1 cellular context compared by ENCODE assay signal in the genomic region with DNA sequence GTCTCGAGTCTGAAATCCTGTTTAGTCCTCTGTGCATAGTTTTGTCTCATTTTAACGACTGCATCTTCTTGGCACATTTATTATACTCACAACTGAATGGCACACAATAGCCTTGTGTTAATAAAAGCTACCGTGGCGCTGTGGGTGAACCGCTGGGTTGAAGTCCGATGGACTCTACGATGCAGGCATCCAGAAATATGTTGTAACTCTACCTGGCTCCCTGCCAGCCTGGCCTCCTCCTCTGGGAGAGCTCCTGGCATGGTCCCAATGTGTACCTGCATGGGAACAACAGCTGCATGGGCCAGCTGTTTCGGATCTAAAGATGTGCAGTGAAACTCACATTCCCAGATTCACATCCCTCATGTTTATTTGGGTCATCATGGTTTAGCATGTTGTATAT.
A peak's percentile ranks its signal among the peaks of the same experiment; 100 is the strongest.
TF ChIP-seq lines count a peak whose summit lies in the region.

No MANE protein-coding gene starts in this region.

TF ChIP-seq in HepG2, 621 proteins besides CTCF, POLR2A, EP300 and RAD21 (continued from another document and continues in another):
- TF ChIP-seq, protein P1, sequence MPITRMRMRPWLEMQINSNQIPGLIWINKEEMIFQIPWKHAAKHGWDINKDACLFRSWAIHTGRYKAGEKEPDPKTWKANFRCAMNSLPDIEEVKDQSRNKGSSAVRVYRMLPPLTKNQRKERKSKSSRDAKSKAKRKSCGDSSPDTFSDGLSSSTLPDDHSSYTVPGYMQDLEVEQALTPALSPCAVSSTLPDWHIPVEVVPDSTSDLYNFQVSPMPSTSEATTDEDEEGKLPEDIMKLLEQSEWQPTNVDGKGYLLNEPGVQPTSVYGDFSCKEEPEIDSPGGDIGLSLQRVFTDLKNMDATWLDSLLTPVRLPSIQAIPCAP (CRISPR knock-in tag; IDR thresholded peaks at IDR 0.05; ENCODE audit: low read depth) = no peak
- TF ChIP-seq, protein P2, sequence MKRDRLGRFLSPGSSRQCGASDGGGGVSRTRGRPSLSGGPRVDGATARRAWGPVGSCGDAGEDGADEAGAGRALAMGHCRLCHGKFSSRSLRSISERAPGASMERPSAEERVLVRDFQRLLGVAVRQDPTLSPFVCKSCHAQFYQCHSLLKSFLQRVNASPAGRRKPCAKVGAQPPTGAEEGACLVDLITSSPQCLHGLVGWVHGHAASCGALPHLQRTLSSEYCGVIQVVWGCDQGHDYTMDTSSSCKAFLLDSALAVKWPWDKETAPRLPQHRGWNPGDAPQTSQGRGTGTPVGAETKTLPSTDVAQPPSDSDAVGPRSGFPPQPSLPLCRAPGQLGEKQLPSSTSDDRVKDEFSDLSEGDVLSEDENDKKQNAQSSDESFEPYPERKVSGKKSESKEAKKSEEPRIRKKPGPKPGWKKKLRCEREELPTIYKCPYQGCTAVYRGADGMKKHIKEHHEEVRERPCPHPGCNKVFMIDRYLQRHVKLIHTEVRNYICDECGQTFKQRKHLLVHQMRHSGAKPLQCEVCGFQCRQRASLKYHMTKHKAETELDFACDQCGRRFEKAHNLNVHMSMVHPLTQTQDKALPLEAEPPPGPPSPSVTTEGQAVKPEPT (CRISPR knock-in tag; IDR thresholded peaks at IDR 0.05; ENCODE audit: low read depth) = no peak
- TF ChIP-seq ZNF615 (CRISPR knock-in tag; IDR thresholded peaks at IDR 0.05; ENCODE audit: borderline replicate concordance) = no peak
- no peak for TF ChIP-seq SMC3 (IDR thresholded peaks at IDR 0.05; ENCODE audit: low read length)
- TF ChIP-seq, protein P3, sequence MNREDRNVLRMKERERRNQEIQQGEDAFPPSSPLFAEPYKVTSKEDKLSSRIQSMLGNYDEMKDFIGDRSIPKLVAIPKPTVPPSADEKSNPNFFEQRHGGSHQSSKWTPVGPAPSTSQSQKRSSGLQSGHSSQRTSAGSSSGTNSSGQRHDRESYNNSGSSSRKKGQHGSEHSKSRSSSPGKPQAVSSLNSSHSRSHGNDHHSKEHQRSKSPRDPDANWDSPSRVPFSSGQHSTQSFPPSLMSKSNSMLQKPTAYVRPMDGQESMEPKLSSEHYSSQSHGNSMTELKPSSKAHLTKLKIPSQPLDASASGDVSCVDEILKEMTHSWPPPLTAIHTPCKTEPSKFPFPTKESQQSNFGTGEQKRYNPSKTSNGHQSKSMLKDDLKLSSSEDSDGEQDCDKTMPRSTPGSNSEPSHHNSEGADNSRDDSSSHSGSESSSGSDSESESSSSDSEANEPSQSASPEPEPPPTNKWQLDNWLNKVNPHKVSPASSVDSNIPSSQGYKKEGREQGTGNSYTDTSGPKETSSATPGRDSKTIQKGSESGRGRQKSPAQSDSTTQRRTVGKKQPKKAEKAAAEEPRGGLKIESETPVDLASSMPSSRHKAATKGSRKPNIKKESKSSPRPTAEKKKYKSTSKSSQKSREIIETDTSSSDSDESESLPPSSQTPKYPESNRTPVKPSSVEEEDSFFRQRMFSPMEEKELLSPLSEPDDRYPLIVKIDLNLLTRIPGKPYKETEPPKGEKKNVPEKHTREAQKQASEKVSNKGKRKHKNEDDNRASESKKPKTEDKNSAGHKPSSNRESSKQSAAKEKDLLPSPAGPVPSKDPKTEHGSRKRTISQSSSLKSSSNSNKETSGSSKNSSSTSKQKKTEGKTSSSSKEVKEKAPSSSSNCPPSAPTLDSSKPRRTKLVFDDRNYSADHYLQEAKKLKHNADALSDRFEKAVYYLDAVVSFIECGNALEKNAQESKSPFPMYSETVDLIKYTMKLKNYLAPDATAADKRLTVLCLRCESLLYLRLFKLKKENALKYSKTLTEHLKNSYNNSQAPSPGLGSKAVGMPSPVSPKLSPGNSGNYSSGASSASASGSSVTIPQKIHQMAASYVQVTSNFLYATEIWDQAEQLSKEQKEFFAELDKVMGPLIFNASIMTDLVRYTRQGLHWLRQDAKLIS (CRISPR knock-in tag; IDR thresholded peaks at IDR 0.05) = no peak
- TF ChIP-seq, protein P4, sequence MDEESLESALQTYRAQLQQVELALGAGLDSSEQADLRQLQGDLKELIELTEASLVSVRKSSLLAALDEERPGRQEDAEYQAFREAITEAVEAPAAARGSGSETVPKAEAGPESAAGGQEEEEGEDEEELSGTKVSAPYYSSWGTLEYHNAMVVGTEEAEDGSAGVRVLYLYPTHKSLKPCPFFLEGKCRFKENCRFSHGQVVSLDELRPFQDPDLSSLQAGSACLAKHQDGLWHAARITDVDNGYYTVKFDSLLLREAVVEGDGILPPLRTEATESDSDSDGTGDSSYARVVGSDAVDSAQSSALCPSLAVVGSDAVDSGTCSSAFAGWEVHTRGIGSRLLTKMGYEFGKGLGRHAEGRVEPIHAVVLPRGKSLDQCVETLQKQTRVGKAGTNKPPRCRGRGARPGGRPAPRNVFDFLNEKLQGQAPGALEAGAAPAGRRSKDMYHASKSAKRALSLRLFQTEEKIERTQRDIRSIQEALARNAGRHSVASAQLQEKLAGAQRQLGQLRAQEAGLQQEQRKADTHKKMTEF (CRISPR knock-in tag; IDR thresholded peaks at IDR 0.05) = peak; percentile 46; the same call in 1 of the 2 replicates
- TF ChIP-seq DPF2 (CRISPR knock-in tag; IDR thresholded peaks at IDR 0.05; ENCODE audit: borderline replicate concordance, low read depth) = peak; percentile 37; the same call in 1 of the 2 replicates
- peak; percentile 55; the same call in 1 of the 2 replicates for TF ChIP-seq HOXA3 (CRISPR knock-in tag; IDR thresholded peaks at IDR 0.05)
- TF ChIP-seq, protein P5, sequence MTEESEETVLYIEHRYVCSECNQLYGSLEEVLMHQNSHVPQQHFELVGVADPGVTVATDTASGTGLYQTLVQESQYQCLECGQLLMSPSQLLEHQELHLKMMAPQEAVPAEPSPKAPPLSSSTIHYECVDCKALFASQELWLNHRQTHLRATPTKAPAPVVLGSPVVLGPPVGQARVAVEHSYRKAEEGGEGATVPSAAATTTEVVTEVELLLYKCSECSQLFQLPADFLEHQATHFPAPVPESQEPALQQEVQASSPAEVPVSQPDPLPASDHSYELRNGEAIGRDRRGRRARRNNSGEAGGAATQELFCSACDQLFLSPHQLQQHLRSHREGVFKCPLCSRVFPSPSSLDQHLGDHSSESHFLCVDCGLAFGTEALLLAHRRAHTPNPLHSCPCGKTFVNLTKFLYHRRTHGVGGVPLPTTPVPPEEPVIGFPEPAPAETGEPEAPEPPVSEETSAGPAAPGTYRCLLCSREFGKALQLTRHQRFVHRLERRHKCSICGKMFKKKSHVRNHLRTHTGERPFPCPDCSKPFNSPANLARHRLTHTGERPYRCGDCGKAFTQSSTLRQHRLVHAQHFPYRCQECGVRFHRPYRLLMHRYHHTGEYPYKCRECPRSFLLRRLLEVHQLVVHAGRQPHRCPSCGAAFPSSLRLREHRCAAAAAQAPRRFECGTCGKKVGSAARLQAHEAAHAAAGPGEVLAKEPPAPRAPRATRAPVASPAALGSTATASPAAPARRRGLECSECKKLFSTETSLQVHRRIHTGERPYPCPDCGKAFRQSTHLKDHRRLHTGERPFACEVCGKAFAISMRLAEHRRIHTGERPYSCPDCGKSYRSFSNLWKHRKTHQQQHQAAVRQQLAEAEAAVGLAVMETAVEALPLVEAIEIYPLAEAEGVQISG (CRISPR knock-in tag; IDR thresholded peaks at IDR 0.05) = peak; percentile 57
- TF ChIP-seq RCOR2 (CRISPR knock-in tag; IDR thresholded peaks at IDR 0.05) = 0 out of 2 replicates have a peak, but pooled peaks have one; percentile 41
- TF ChIP-seq ZFP82 (CRISPR knock-in tag; IDR thresholded peaks at IDR 0.05; ENCODE audit: borderline replicate concordance) = no peak
- TF ChIP-seq, protein P6, sequence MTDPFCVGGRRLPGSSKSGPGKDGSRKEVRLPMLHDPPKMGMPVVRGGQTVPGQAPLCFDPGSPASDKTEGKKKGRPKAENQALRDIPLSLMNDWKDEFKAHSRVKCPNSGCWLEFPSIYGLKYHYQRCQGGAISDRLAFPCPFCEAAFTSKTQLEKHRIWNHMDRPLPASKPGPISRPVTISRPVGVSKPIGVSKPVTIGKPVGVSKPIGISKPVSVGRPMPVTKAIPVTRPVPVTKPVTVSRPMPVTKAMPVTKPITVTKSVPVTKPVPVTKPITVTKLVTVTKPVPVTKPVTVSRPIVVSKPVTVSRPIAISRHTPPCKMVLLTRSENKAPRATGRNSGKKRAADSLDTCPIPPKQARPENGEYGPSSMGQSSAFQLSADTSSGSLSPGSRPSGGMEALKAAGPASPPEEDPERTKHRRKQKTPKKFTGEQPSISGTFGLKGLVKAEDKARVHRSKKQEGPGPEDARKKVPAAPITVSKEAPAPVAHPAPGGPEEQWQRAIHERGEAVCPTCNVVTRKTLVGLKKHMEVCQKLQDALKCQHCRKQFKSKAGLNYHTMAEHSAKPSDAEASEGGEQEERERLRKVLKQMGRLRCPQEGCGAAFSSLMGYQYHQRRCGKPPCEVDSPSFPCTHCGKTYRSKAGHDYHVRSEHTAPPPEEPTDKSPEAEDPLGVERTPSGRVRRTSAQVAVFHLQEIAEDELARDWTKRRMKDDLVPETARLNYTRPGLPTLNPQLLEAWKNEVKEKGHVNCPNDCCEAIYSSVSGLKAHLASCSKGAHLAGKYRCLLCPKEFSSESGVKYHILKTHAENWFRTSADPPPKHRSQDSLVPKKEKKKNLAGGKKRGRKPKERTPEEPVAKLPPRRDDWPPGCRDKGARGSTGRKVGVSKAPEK (CRISPR knock-in tag; IDR thresholded peaks at IDR 0.05; ENCODE audit: borderline replicate concordance) = no peak
- TF ChIP-seq, protein P7, sequence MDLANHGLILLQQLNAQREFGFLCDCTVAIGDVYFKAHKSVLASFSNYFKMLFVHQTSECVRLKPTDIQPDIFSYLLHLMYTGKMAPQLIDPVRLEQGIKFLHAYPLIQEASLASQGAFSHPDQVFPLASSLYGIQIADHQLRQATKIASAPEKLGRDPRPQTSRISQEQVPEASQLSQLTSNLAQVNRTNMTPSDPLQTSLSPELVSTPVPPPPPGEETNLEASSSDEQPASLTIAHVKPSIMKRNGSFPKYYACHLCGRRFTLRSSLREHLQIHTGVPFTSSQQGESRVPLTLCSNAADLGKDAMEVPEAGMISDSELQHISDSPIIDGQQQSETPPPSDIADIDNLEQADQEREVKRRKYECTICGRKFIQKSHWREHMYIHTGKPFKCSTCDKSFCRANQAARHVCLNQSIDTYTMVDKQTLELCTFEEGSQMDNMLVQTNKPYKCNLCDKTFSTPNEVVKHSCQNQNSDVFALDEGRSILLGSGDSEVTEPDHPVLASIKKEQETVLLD (CRISPR knock-in tag; IDR thresholded peaks at IDR 0.05; ENCODE audit: low read depth) = no peak
- TF ChIP-seq RAD51 (IDR thresholded peaks at IDR 0.05; ENCODE audit: borderline replicate concordance) = no peak
- TF ChIP-seq SMAD3 (CRISPR knock-in tag; IDR thresholded peaks at IDR 0.05) = no peak
- TF ChIP-seq ZNF781 (CRISPR knock-in tag; IDR thresholded peaks at IDR 0.05; ENCODE audit: borderline replicate concordance, not compliant biosample characterization) = no peak
- TF ChIP-seq ONECUT2 (CRISPR knock-in tag; IDR thresholded peaks at IDR 0.05) = no peak
- TF ChIP-seq, protein P8, sequence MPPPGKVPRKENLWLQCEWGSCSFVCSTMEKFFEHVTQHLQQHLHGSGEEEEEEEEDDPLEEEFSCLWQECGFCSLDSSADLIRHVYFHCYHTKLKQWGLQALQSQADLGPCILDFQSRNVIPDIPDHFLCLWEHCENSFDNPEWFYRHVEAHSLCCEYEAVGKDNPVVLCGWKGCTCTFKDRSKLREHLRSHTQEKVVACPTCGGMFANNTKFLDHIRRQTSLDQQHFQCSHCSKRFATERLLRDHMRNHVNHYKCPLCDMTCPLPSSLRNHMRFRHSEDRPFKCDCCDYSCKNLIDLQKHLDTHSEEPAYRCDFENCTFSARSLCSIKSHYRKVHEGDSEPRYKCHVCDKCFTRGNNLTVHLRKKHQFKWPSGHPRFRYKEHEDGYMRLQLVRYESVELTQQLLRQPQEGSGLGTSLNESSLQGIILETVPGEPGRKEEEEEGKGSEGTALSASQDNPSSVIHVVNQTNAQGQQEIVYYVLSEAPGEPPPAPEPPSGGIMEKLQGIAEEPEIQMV (CRISPR knock-in tag; IDR thresholded peaks at IDR 0.05; ENCODE audit: low read depth) = no peak
- TF ChIP-seq RXRA (CRISPR knock-in tag; IDR thresholded peaks at IDR 0.05) = peak; percentile 69; the same call in 1 of the 2 replicates
- TF ChIP-seq RXRB (CRISPR knock-in tag; IDR thresholded peaks at IDR 0.05; ENCODE audit: borderline replicate concordance) = peak; percentile 45; the same call in 1 of the 2 replicates
- TF ChIP-seq, protein P9, sequence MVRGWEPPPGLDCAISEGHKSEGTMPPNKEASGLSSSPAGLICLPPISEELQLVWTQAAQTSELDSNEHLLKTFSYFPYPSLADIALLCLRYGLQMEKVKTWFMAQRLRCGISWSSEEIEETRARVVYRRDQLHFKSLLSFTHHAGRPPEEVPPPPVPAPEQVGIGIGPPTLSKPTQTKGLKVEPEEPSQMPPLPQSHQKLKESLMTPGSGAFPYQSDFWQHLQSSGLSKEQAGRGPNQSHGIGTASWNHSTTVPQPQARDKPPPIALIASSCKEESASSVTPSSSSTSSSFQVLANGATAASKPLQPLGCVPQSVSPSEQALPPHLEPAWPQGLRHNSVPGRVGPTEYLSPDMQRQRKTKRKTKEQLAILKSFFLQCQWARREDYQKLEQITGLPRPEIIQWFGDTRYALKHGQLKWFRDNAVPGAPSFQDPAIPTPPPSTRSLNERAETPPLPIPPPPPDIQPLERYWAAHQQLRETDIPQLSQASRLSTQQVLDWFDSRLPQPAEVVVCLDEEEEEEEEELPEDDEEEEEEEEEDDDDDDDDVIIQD (CRISPR knock-in tag; IDR thresholded peaks at IDR 0.05; ENCODE audit: low read depth) = no peak
- no peak for TF ChIP-seq ZNF235 (CRISPR knock-in tag; IDR thresholded peaks at IDR 0.05; ENCODE audit: borderline replicate concordance)
- TF ChIP-seq, protein P10, sequence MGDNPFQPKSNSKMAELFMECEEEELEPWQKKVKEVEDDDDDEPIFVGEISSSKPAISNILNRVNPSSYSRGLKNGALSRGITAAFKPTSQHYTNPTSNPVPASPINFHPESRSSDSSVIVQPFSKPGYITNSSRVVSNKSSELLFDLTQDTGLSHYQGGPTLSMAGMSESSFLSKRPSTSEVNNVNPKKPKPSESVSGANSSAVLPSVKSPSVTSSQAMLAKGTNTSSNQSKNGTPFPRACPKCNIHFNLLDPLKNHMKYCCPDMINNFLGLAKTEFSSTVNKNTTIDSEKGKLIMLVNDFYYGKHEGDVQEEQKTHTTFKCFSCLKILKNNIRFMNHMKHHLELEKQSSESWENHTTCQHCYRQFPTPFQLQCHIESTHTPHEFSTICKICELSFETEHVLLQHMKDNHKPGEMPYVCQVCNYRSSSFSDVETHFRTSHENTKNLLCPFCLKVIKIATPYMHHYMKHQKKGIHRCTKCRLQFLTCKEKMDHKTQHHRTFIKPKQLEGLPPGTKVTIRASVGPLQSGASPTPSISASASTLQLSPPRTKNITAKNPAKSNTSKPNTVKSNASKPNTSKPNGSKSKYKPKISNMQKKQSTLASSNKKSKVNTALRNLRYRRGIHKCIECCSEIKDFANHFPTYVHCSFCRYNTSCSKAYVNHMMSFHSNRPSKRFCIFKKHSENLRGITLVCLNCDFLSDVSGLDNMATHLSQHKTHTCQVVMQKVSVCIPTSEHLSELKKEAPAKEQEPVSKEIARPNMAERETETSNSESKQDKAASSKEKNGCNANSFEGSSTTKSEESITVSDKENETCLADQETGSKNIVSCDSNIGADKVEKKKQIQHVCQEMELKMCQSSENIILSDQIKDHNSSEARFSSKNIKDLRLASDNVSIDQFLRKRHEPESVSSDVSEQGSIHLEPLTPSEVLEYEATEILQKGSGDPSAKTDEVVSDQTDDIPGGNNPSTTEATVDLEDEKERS (CRISPR knock-in tag; IDR thresholded peaks at IDR 0.05) = 0 out of 2 replicates have a peak, but pooled peaks have one; percentile 33
- TF ChIP-seq, protein P11, sequence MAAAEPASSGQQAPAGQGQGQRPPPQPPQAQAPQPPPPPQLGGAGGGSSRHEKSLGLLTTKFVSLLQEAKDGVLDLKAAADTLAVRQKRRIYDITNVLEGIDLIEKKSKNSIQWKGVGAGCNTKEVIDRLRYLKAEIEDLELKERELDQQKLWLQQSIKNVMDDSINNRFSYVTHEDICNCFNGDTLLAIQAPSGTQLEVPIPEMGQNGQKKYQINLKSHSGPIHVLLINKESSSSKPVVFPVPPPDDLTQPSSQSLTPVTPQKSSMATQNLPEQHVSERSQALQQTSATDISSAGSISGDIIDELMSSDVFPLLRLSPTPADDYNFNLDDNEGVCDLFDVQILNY (CRISPR knock-in tag; conservative IDR thresholded peaks at IDR 0.05) = no peak
- TF ChIP-seq SRY (CRISPR knock-in tag; IDR thresholded peaks at IDR 0.05) = no peak
- no peak for TF ChIP-seq CC2D1A (CRISPR knock-in tag; IDR thresholded peaks at IDR 0.05)
